ENCODE assay signal across 18 cellular contexts in the genomic region with DNA sequence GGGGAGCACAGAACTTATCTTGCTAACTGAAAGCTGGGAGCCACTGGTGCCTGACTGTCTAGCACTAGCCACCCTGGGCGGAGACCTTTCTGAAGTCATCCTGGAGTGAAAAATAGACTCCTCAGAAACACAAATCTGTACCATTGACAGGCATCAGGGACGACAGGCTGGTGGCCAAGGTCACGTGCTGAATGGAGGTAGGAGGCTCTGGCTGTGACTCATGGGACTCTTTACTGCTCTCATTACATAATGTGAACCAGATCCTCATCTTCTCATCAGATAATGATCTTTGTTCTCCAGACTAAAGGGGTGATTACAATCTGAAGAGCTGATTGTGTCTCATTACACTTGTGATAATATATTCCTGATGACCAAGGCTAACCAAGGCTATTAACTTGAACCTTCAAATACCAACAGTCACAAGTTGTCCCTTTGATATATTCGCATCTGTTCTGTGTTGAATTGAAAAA.
DNase-seq lines count a peak whose midpoint lies in the region; ATAC-seq and TF ChIP-seq lines count a peak whose summit lies in the region.
"Had no signal": no experiment of that assay in that cellular context is flagged by ENCODE, and none has a peak within 500 bp of the region (broad histone marks: within the 10 kb centered on the region; RNA-seq: fewer than 3 reads in every experiment).

No MANE protein-coding gene starts in this region.

- H3K27me3 ChIP-seq in endodermal cell (ENCODE audit: control insufficient read depth, insufficient read depth, low read length, poor library complexity, severe bottlenecking) (no peaks in the 10 kb centered on the region), skeletal muscle satellite cell (ENCODE audit: control insufficient read depth, insufficient read depth, low read length) (no peaks in the 10 kb centered on the region), SJCRH30 (no peaks in the 10 kb centered on the region)

- H3K9ac ChIP-seq in endodermal cell (ENCODE audit: extremely low read depth, low read length, poor library complexity, severe bottlenecking) = no peak overlapping the region
- H3K9ac ChIP-seq in skeletal muscle satellite cell (ENCODE audit: low read depth, low read length) = no peak overlapping the region

- in situ Hi-C loops in KBM-7 (cut with MboI; ENCODE audit: low pct_unique_long_range_greater_than_20kb, low sequenced_read_pairs) = no loop called here

- no peak overlapping the region for H3K4me3 Mint-ChIP-seq in endodermal cell
- H3K4me3 Mint-ChIP-seq: activated naive CD8-positive, alpha-beta T cell treated with anti-CD3 and anti-CD28 coated beads for 36 hours; central memory CD8-positive, alpha-beta T cell had no signal

- H3K4me1 ChIP-seq in endodermal cell (ENCODE audit: control insufficient read depth, insufficient read depth, low read length) (peaks cover 10% of the 10 kb centered on the region), skeletal muscle satellite cell (ENCODE audit: control insufficient read depth, insufficient read depth, low read length) (peaks cover 35% of the 10 kb centered on the region), SJCRH30 (no peaks in the 10 kb centered on the region; the same call in 1 of the 2 replicates)

- peaks cover 1% of the 10 kb centered on the region for H3K27me3 Mint-ChIP-seq in endodermal cell (ENCODE audit: insufficient read depth)
- H3K27me3 Mint-ChIP-seq: activated naive CD8-positive, alpha-beta T cell treated with anti-CD3 and anti-CD28 coated beads for 36 hours; central memory CD8-positive, alpha-beta T cell had no signal

- 90 to 100% methylated on average over 1 to 4 of the region's 4 CpGs for WGBS in endodermal cell (ENCODE audit: insufficient coverage in 1 of 2, insufficient read length in 1 of 2), 2 experiments

- no peak overlapping the region for H3K27ac Mint-ChIP-seq in endodermal cell
- H3K27ac Mint-ChIP-seq: activated naive CD8-positive, alpha-beta T cell treated with anti-CD3 and anti-CD28 coated beads for 36 hours had no signal

- H3K36me3 ChIP-seq in endodermal cell (ENCODE audit: control insufficient read depth, insufficient read depth, low read length) = peaks cover 40% of the 10 kb centered on the region
- H3K36me3 ChIP-seq in skeletal muscle satellite cell (ENCODE audit: insufficient read depth, low read length) = no peaks in the 10 kb centered on the region
- H3K36me3 ChIP-seq in SJCRH30 = no peaks in the 10 kb centered on the region

- peak; percentile 69 for ATAC-seq in HG03432 (IDR thresholded peaks at IDR 0.05; ENCODE audit: unreplicated experiment)
- ATAC-seq: HCT116, Panc1 had no signal

- DNase-seq in GM10266 (ENCODE audit: extremely low spot score) = peak; percentile 17
- no peak for DNase-seq in endodermal cell
- DNase-seq in SHP77 treated with DMSO at 0.1 percent for 48 hours (lab: John Stamatoyannopoulos, UW) = no peak
- DNase-seq in activated CD4-positive, alpha-beta T cell treated with anti-CD3 and anti-CD28 coated beads, Interleukin-2, amount 50 U/mL, for 48 hours = no peak
- DNase-seq in KBM-7 = no peak
- no peak for DNase-seq in SJCRH30
- DNase-seq: activated naive CD8-positive, alpha-beta T cell treated with anti-CD3 and anti-CD28 coated beads for 36 hours; activated T-cell treated with anti-CD3 and anti-CD28 coated beads for 4 hours; GF-D8; NCI-H2029 treated with DMSO at 0.1 percent for 48 hours; NCI-H69; stimulated activated CD4-positive, alpha-beta T cell treated with anti-CD3 and anti-CD28 coated beads, Interleukin-1b, Interleukin-23, amount 100 ng/mL, for 48 hours; T-helper 1 cell had no signal

- H3K9me3 ChIP-seq in endodermal cell (ENCODE audit: control insufficient read depth, low read length) (peaks cover 23% of the 10 kb centered on the region), skeletal muscle satellite cell (replicated peaks; ENCODE audit: low read length) (peaks cover 7% of the 10 kb centered on the region), SJCRH30 (replicated peaks) (no peaks in the 10 kb centered on the region)

- H3K27ac ChIP-seq in endodermal cell (ENCODE audit: low read depth, low read length) (no peak overlapping the region), SJCRH30 (no peak overlapping the region)

- peaks cover 13% of the 10 kb centered on the region for H3K9me3 Mint-ChIP-seq in endodermal cell

- H3K4me3 ChIP-seq in endodermal cell (ENCODE audit: low read length) (peak overlapping the region; percentile 10), skeletal muscle satellite cell (ENCODE audit: low read length) (no peak overlapping the region), SJCRH30 (no peak overlapping the region)

- peaks cover 41% of the 10 kb centered on the region for H3K4me1 Mint-ChIP-seq in endodermal cell
- H3K4me1 Mint-ChIP-seq: activated naive CD8-positive, alpha-beta T cell treated with anti-CD3 and anti-CD28 coated beads for 36 hours; central memory CD8-positive, alpha-beta T cell had no signal

- peak overlapping the region; percentile 55 for H3K4me2 ChIP-seq in skeletal muscle satellite cell (ENCODE audit: low read length)

- peaks cover 14% of the 10 kb centered on the region for H3K36me3 Mint-ChIP-seq in endodermal cell (ENCODE audit: low read depth)
- H3K36me3 Mint-ChIP-seq: activated naive CD8-positive, alpha-beta T cell treated with anti-CD3 and anti-CD28 coated beads for 36 hours had no signal

- TF ChIP-seq CTCF in GM10266 (IDR thresholded peaks at IDR 0.05; ENCODE audit: control insufficient read depth, insufficient read depth, low read depth, missing control alignments) (no peak), endodermal cell (conservative IDR thresholded peaks at IDR 0.05) (no peak)
